ENCODE assay signal across 1 cellular context in genomic region chr19:11887247-11887617, GRCh38.
TF ChIP-seq lines count a peak whose summit lies in the region.

No MANE protein-coding gene starts in this region.

TF ChIP-seq in GM12878, 131 proteins besides CTCF, POLR2A, EP300 and RAD21:
- TF ChIP-seq SMAD5 (IDR thresholded peaks at IDR 0.05; ENCODE audit: low read depth) (no peak), ASH2L (IDR thresholded peaks at IDR 0.05; ENCODE audit: borderline replicate concordance, low read depth) (no peak), NFYA (IDR thresholded peaks at IDR 0.05; ENCODE audit: borderline replicate concordance, low read depth, low read length) (no peak), JUND (IDR thresholded peaks at IDR 0.05; ENCODE audit: low read depth, low read length) (no peak), IRF5 (IDR thresholded peaks at IDR 0.05; ENCODE audit: borderline replicate concordance) (no peak), ZNF622 (IDR thresholded peaks at IDR 0.05) (no peak), PAX8 (IDR thresholded peaks at IDR 0.05) (no peak), EGR1 (IDR thresholded peaks at IDR 0.05; ENCODE audit: borderline replicate concordance in 1 of 2, low read depth in 2 of 2, low read length in 2 of 2) (no peak), ZSCAN29 (IDR thresholded peaks at IDR 0.05) (no peak), CHD1 (IDR thresholded peaks at IDR 0.05; ENCODE audit: low read depth, low read length) (no peak), POLR2AphosphoS5 (IDR thresholded peaks at IDR 0.05; ENCODE audit: low read length) (no peak), SIN3A (IDR thresholded peaks at IDR 0.05; ENCODE audit: low read depth, low read length) (no peak), ESRRA (IDR thresholded peaks at IDR 0.05; ENCODE audit: low read length) (no peak), KAT2A (conservative IDR thresholded peaks at IDR 0.05; ENCODE audit: control insufficient read depth, low read depth, low read length) (no peak), BCLAF1 (IDR thresholded peaks at IDR 0.05) (no peak)
- TF ChIP-seq, protein P1, sequence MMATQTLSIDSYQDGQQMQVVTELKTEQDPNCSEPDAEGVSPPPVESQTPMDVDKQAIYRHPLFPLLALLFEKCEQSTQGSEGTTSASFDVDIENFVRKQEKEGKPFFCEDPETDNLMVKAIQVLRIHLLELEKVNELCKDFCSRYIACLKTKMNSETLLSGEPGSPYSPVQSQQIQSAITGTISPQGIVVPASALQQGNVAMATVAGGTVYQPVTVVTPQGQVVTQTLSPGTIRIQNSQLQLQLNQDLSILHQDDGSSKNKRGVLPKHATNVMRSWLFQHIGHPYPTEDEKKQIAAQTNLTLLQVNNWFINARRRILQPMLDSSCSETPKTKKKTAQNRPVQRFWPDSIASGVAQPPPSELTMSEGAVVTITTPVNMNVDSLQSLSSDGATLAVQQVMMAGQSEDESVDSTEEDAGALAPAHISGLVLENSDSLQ (IDR thresholded peaks at IDR 0.05): no peak
